8 cellular contexts compared by ENCODE assay signal in the genomic region with DNA sequence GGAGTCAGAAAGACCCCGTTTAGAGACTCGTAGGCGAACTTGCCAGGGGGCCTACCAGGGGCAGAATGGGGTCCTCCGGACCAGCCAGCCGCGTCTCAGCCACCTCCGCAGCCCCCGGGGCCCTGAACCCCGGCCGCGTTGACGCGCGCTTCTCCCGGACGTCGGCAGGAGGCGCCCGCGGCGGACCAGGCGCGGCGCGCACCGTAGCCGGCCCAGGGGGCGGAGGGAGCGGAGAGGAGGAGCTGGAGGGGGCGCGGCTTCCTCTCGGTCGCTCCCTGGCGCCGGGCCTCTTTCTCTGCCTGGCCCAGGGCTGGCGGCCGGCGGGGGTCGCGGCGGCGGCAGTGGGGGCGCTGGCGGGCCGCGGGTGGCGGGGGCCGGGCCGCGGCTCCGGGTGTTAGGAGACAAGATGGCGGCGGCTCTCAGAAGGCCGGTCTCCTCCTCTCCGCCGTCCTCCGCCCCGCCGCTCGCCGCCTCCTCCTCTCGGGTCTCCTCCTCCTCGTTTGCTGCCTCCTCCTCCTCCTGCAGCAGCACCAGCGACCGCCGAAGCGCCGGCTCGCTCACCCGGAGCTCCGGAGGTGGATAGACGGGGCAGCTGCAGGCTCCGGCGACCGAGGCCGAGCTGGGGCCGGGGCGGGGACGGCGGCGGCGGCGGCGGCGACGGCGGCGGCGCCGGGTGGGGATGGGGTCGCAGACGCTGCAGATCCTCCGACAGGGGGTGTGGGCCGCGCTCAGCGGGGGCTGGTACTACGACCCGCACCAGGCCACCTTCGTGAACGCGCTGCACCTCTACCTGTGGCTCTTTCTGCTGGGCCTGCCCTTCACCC. TPM values are rescaled to one million over a fixed set of nuclear protein-coding genes. Genes with fewer than 3 reads are reported as not detected.
DNase-seq lines count a peak whose midpoint lies in the region; ATAC-seq and TF ChIP-seq lines count a peak whose summit lies in the region.

A gene (plus strand): TSS at position 288 of the 824 bp plus-strand sequence. CDS start 392 bp downstream, at position 680.

- H3K4me1 ChIP-seq in HUES48 (ENCODE audit: control insufficient read depth, insufficient read depth, low read length) (peaks cover 21% of the 10 kb centered on the region), OCI-LY7 (ENCODE audit: insufficient read depth, low read length, poor library complexity, severe bottlenecking) (peaks cover 15% of the 10 kb centered on the region), mucosa of descending colon (ENCODE audit: low read depth) (no peaks in the 10 kb centered on the region)

- intact Hi-C loops in Calu3 (cut with micrococcal nuclease; ENCODE audit: unreplicated experiment) (loop anchor here (2.0 to 5.0 kb wide), 2 partner anchors 50 to 65 kb away; no protein-coding TSS in a partner anchor), OCI-LY7 (cut with micrococcal nuclease; ENCODE audit: unreplicated experiment) (loop anchor here (1.0 to 5.0 kb wide), 5 partner anchors 49 to 415 kb away; a partner anchor contains a TSS), mucosa of descending colon (cut with DNase I, micrococcal nuclease) (no loop called here)

- H3K27me3 ChIP-seq in HUES48 (ENCODE audit: control insufficient read depth, insufficient read depth, low read length) = no peaks in the 10 kb centered on the region

- BruUV-seq in Calu3 (replicated peaks; lab: Mats Ljungman, UMichigan) = no TSS peak
- no TSS peak for BruUV-seq in OCI-LY7 (replicated peaks; lab: Mats Ljungman, UMichigan)

- H3K4me2 ChIP-seq in OCI-LY7 (ENCODE audit: low read length) = peak within 1 kb of the TSS; percentile 97

- H3K36me3 ChIP-seq in HUES48 (ENCODE audit: control insufficient read depth, insufficient read depth, low read length) = no peaks in the 10 kb centered on the region
- no peaks in the 10 kb centered on the region for H3K36me3 ChIP-seq in OCI-LY7 (ENCODE audit: insufficient read depth, low read length)
- no peaks in the 10 kb centered on the region for H3K36me3 ChIP-seq in mucosa of descending colon (ENCODE audit: low read depth)

- peak within 1 kb of the TSS; percentile 92 for H3K27ac ChIP-seq in HUES48 (ENCODE audit: low read depth, low read length)
- H3K27ac ChIP-seq in OCI-LY7 (ENCODE audit: low read depth, low read length, poor library complexity, severe bottlenecking) = peak within 1 kb of the TSS; percentile 66

- peak; percentile 90 for DNase-seq in Calu3
- peak; percentile 94 for DNase-seq in OCI-LY7 (ENCODE audit: low spot score)
- DNase-seq in activated T-cell treated with anti-CD3 and anti-CD28 coated beads for 1 hour (ENCODE audit: low read depth) = peak; percentile 84
- peak; percentile 90 for DNase-seq in epithelial cell of esophagus (ENCODE audit: low read depth)
- peak; percentile 90 to 95 (median 92) for DNase-seq in mucosa of descending colon
- peak; percentile 82 for DNase-seq in stimulated activated CD8-positive, alpha-beta memory T cell treated with anti-CD3 and anti-CD28 coated beads, Interleukin-4, amount 100 ng/mL, for 24 hours (ENCODE audit: low read depth)

- no peaks in the 10 kb centered on the region for H3K9me3 Mint-ChIP-seq in Calu3 (ENCODE audit: low read depth, unreplicated experiment)

- POLR2A ChIA-PET in OCI-LY7 (lab: Charles Lee) = interaction anchor here (0.5 to 1.7 kb wide), 4 partner anchors 18 to 542 kb away, joined by 3 to 9 read pairs (median 3); a partner anchor contains a TSS

- ATAC-seq in GM21381 (IDR thresholded peaks at IDR 0.05; ENCODE audit: unreplicated experiment) = peak; percentile 77
- peak; percentile 90 for ATAC-seq in mucosa of descending colon

- peak within 1 kb of the TSS; percentile 81 for H3K27ac Mint-ChIP-seq in Calu3 (ENCODE audit: unreplicated experiment)

- TF ChIP-seq CTCF in Calu3 (IDR thresholded peaks at IDR 0.05; ENCODE audit: unreplicated experiment) (peak; percentile 76), OCI-LY7 (conservative IDR thresholded peaks at IDR 0.05; ENCODE audit: low read length) (peak; percentile 81), epithelial cell of esophagus (IDR thresholded peaks at IDR 0.05; ENCODE audit: insufficient read depth, low read depth, low read length, missing control alignments) (peak; percentile 34), mucosa of descending colon (IDR thresholded peaks at IDR 0.05) (peak; percentile 93)

- peak within 1 kb of the TSS; percentile 89 for H3K4me3 Mint-ChIP-seq in Calu3 (ENCODE audit: low read depth, unreplicated experiment)

- peaks cover 23% of the 10 kb centered on the region for H3K36me3 Mint-ChIP-seq in Calu3 (ENCODE audit: insufficient read depth, unreplicated experiment)

- H3K4me3 ChIP-seq in HUES48 (ENCODE audit: low read depth, low read length) = peak within 1 kb of the TSS; percentile 90
- H3K4me3 ChIP-seq in OCI-LY7 (ENCODE audit: low read depth, low read length, poor library complexity, severe bottlenecking) = peak within 1 kb of the TSS; percentile 81
- H3K4me3 ChIP-seq in epithelial cell of esophagus (ENCODE audit: low read length) = peak within 1 kb of the TSS; percentile 83
- H3K4me3 ChIP-seq in mucosa of descending colon = peak within 1 kb of the TSS; percentile 79

- CTCF ChIA-PET in Calu3 (lab: Charles Lee) = interaction anchor here (0.6 to 1.6 kb wide), 7 partner anchors 11 to 98 kb away, joined by 3 to 7 read pairs (median 6); a partner anchor contains a TSS
- CTCF ChIA-PET in OCI-LY7 (lab: Charles Lee; ENCODE audit: unreplicated experiment) = interaction anchor here (0.6 to 1.2 kb wide), 4 partner anchors 11 to 114 kb away, joined by 3 to 5 read pairs (median 4); a partner anchor contains a TSS

- H3K79me2 ChIP-seq in OCI-LY7 (ENCODE audit: insufficient read depth, low read depth, low read length) = peaks cover 38% of the 10 kb centered on the region

- peaks cover 13% of the 10 kb centered on the region for H3K4me1 Mint-ChIP-seq in Calu3 (ENCODE audit: low read depth, unreplicated experiment)

- H2AFZ ChIP-seq in OCI-LY7 (ENCODE audit: low read length) = peak within 1 kb of the TSS; percentile 95

- H3K27me3 Mint-ChIP-seq in Calu3 (ENCODE audit: unreplicated experiment) = no peaks in the 10 kb centered on the region

- peaks cover 17% of the 10 kb centered on the region; the same call in 1 of the 2 replicates for H4K20me1 ChIP-seq in OCI-LY7 (ENCODE audit: insufficient read depth, low read length)

- H3K9me3 ChIP-seq in HUES48 (ENCODE audit: control insufficient read depth, insufficient read depth, low read length) (no peaks in the 10 kb centered on the region), OCI-LY7 (ENCODE audit: low read length) (no peaks in the 10 kb centered on the region), mucosa of descending colon (no peaks in the 10 kb centered on the region)

- H3K9ac ChIP-seq in HUES48 (ENCODE audit: low read depth, low read length) = peak within 1 kb of the TSS; percentile 89

- H3K9me2 ChIP-seq in OCI-LY7 (ENCODE audit: insufficient read depth, low read length) = no peaks in the 10 kb centered on the region

RNA-seq across cellular contexts. Expression of the gene that starts here (rescaled TPM):
- 30.4 and 34.1 TPM in 2 replicates for total RNA-seq in Calu3 (2022)
- 27.7 and 33.8 TPM in 2 replicates for total RNA-seq in OCI-LY7 (2014; rRNA removed; shearing (Covaris generic))
- 33.5 and 38.4 TPM in 2 replicates for total RNA-seq in OCI-LY7 (2022)
- total RNA-seq in mucosa of descending colon = 10 to 100 TPM; 27.5 to 49.4 (median 33.5) TPM

Comparison
In these comparisons a context has a peak if more than half of its experiments do, and no peak if none do; other contexts are left out.
1. Peak in every context shown above with its lines: DNase-seq, ATAC-seq, H3K4me3 ChIP-seq and H3K27ac ChIP-seq.
2. CTCF ChIP-seq: peak in every context shown above with its lines; median percentile 93 in mucosa of descending colon; 81 in OCI-LY7; 76 in Calu3; 34 in epithelial cell of esophagus.
3. intact Hi-C loops: an anchor here in Calu3 (2.0 to 5.0 kb wide) and OCI-LY7 (1.0 to 5.0 kb wide); none called in mucosa of descending colon.